Comparison of ENCODE assay signal across 22 cellular contexts in the genomic region with DNA sequence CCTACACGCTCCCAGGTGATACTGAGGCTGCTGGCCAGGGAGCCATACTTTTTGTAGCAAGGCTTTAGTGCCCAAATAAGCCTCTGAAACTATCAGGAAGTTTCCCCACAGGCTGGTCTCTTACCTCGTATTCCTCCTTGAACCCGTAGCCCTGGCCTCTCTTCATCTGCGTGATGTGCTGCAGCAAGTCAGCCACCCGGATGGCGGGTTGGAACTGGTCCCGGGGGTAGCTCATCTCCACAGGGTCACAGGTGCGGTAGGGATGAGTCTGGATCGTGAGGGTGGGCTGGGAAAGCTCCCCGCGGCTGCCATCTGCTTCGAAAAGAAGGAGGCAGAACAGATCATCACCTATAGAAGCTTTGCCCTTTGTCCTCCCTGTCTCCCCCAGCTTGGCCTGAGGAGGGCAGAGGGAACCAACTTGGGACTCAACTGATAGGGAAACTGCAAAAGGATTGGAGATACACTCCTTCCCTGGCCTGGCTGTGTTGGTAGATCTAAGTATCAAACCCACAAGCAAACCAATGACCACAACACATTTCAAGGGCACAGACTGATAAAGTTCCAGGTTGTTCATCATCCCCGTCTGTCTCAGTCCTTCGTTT.
"Had no signal": no experiment of that assay in that cellular context is flagged by ENCODE, and none has a peak within 500 bp of the region (broad histone marks: within the 10 kb centered on the region; RNA-seq: fewer than 3 reads in every experiment).

No MANE protein-coding gene starts in this region.

- H3K27me3 Mint-ChIP-seq: activated CD4-positive, alpha-beta T cell treated with anti-CD3 and anti-CD28 coated beads, Interleukin-2, amount 10 ng/mL, durations not matched to agents 7 days and 5 days; activated naive CD4-positive, alpha-beta T cell treated with anti-CD3 and anti-CD28 coated beads, Interleukin-2, amount 10 ng/mL, durations not matched to agents 7 days and 5 days; activated naive CD8-positive, alpha-beta T cell treated with anti-CD3 and anti-CD28 coated beads, Interleukin-2, amount 50 U/mL, for 24 hours had no signal

- H3K36me3 Mint-ChIP-seq: activated naive CD4-positive, alpha-beta T cell treated with anti-CD3 and anti-CD28 coated beads, Interleukin-2, amount 10 ng/mL, durations not matched to agents 7 days and 5 days; mesothelial cell of epicardium had no signal

- H3K4me1 ChIP-seq: foreskin keratinocyte, upper lobe of right lung had no signal

- H3K4me3 Mint-ChIP-seq: activated CD4-positive, alpha-beta T cell treated with anti-CD3 and anti-CD28 coated beads, Interleukin-2, amount 10 ng/mL, durations not matched to agents 7 days and 5 days; activated CD8-positive, alpha-beta T cell treated with anti-CD3 and anti-CD28 coated beads, Interleukin-2, amount 10 ng/mL, durations not matched to agents 7 days and 5 days; activated naive CD4-positive, alpha-beta T cell treated with anti-CD3 and anti-CD28 coated beads, Interleukin-2, amount 10 ng/mL, durations not matched to agents 7 days and 5 days; activated naive CD8-positive, alpha-beta T cell treated with anti-CD3 and anti-CD28 coated beads, Interleukin-2, amount 50 U/mL, for 24 hours; mesothelial cell of epicardium; nephron had no signal

- ATAC-seq: activated CD8-positive, alpha-beta T cell treated with anti-CD3 and anti-CD28 coated beads, Interleukin-2, amount 10 ng/mL, durations not matched to agents 7 days and 5 days; activated naive CD8-positive, alpha-beta T cell treated with anti-CD3 and anti-CD28 coated beads, Interleukin-2, amount 50 U/mL, for 24 hours; foreskin keratinocyte; upper lobe of right lung had no signal

- H3K27me3 ChIP-seq: brain microvascular endothelial cell, dorsolateral prefrontal cortex, foreskin keratinocyte had no signal

- H3K4me1 Mint-ChIP-seq: activated CD4-positive, alpha-beta T cell treated with anti-CD3 and anti-CD28 coated beads, Interleukin-2, amount 10 ng/mL, durations not matched to agents 7 days and 5 days; activated naive CD4-positive, alpha-beta T cell treated with anti-CD3 and anti-CD28 coated beads, Interleukin-2, amount 10 ng/mL, durations not matched to agents 7 days and 5 days; activated naive CD8-positive, alpha-beta T cell treated with anti-CD3 and anti-CD28 coated beads, Interleukin-2, amount 50 U/mL, for 24 hours; mesothelial cell of epicardium had no signal

- H3K36me3 ChIP-seq: brain microvascular endothelial cell, upper lobe of right lung had no signal

- H3K9me3 Mint-ChIP-seq: activated CD4-positive, alpha-beta T cell treated with anti-CD3 and anti-CD28 coated beads, Interleukin-2, amount 10 ng/mL, durations not matched to agents 7 days and 5 days; mesothelial cell of epicardium; nephron had no signal

- H3K9me3 ChIP-seq: upper lobe of right lung had no signal

- H3K27ac ChIP-seq: brain microvascular endothelial cell, dorsolateral prefrontal cortex, foreskin keratinocyte, upper lobe of right lung had no signal

- H3K4me3 ChIP-seq: dorsolateral prefrontal cortex, lung, upper lobe of right lung had no signal

- H3K27ac Mint-ChIP-seq: activated CD4-positive, alpha-beta T cell treated with anti-CD3 and anti-CD28 coated beads, Interleukin-2, amount 10 ng/mL, durations not matched to agents 7 days and 5 days; activated CD8-positive, alpha-beta T cell treated with anti-CD3 and anti-CD28 coated beads, Interleukin-2, amount 10 ng/mL, durations not matched to agents 7 days and 5 days; activated naive CD4-positive, alpha-beta T cell treated with anti-CD3 and anti-CD28 coated beads, Interleukin-2, amount 10 ng/mL, durations not matched to agents 7 days and 5 days; activated naive CD8-positive, alpha-beta T cell treated with anti-CD3 and anti-CD28 coated beads, Interleukin-2, amount 50 U/mL, for 24 hours; mesothelial cell of epicardium; nephron had no signal

- DNase-seq: activated CD4-positive, alpha-beta T cell treated with anti-CD3 and anti-CD28 coated beads, Interleukin-2, amount 10 ng/mL, durations not matched to agents 7 days and 5 days; activated CD8-positive, alpha-beta memory T cell treated with anti-CD3 and anti-CD28 coated beads, Interleukin-2, amount 50 U/mL, for 4 hours; activated CD8-positive, alpha-beta T cell treated with anti-CD3 and anti-CD28 coated beads, Interleukin-2, amount 10 ng/mL, durations not matched to agents 7 days and 5 days; activated effector memory CD4-positive, alpha-beta T cell treated with Interleukin-2 at 50 U/mL for 16 hours; activated naive CD4-positive, alpha-beta T cell treated with anti-CD3 and anti-CD28 coated beads, Interleukin-2, amount 10 ng/mL, durations not matched to agents 7 days and 5 days; activated naive CD8-positive, alpha-beta T cell treated with anti-CD3 and anti-CD28 coated beads, Interleukin-2, amount 50 U/mL, for 24 hours; activated T-cell treated with anti-CD3 and anti-CD28 coated beads, Interleukin-2, amount 50 U/mL, for 48 hours; anterior cingulate cortex; brain microvascular endothelial cell; central memory CD4-positive, alpha-beta T cell; dorsolateral prefrontal cortex; foreskin keratinocyte; hippocampal formation; retina; stimulated activated CD4-positive, alpha-beta T cell treated with anti-CD3 and anti-CD28 coated beads, Interleukin-12 subunit alpha, Interleukin-12 subunit beta, amount 100 ng/mL, for 4 hours; stimulated activated CD4-positive, alpha-beta T cell treated with anti-CD3 and anti-CD28 coated beads, Interleukin-1b, Interleukin-23, amount 100 ng/mL, for 48 hours; stimulated activated CD8-positive, alpha-beta memory T cell treated with anti-CD3 and anti-CD28 coated beads, Interleukin-4, amount 100 ng/mL, for 48 hours; stimulated activated naive CD4-positive, alpha-beta T cell; upper lobe of right lung had no signal
